ENCODE assay signal across 8 cellular contexts in genomic region chrX:123962006-123962485, GRCh38. TPM values are rescaled to one million over a fixed set of nuclear protein-coding genes. Genes with fewer than 3 reads are reported as not detected.
DNase-seq lines count a peak whose midpoint lies in the region; ATAC-seq and TF ChIP-seq lines count a peak whose summit lies in the region.

No MANE protein-coding gene starts in this region.

- no peaks in the 10 kb centered on the region for H3K9me3 ChIP-seq in mucosa of stomach (ENCODE audit: control insufficient read depth, low read length)

- peaks cover 4% of the 10 kb centered on the region for H3K4me1 ChIP-seq in mucosa of stomach (ENCODE audit: control insufficient read depth, insufficient read depth, low read length)

- peak overlapping the region; percentile 99 for H3K9ac ChIP-seq in mucosa of stomach (ENCODE audit: low read length)

- no peaks in the 10 kb centered on the region for H3K36me3 Mint-ChIP-seq in chondrocyte (ENCODE audit: low read depth)

- peaks cover 24% of the 10 kb centered on the region for H3K4me1 Mint-ChIP-seq in chondrocyte (ENCODE audit: low read depth)

- peaks cover 7% of the 10 kb centered on the region for H3K9me3 Mint-ChIP-seq in chondrocyte (ENCODE audit: low read depth)

- ATAC-seq in HG03460 (IDR thresholded peaks at IDR 0.05; ENCODE audit: unreplicated experiment): no peak

- H3K27me3 Mint-ChIP-seq in chondrocyte (ENCODE audit: low read depth): no peaks in the 10 kb centered on the region

- DNase-seq in NCI-H1694 treated with DMSO at 0.1 percent for 48 hours (lab: John Stamatoyannopoulos, UW) (peak; percentile 53), NCI-H1694 (lab: John Stamatoyannopoulos, UW) (no peak), NCI-H2107 treated with DMSO at 0.1 percent for 48 hours (lab: John Stamatoyannopoulos, UW; ENCODE audit: unreplicated experiment) (peak; percentile 51), chondrocyte (ENCODE audit: low spot score) (no peak), dedifferentiated amniotic fluid mesenchymal stem cell (ENCODE audit: extremely low spot score) (no peak), OCI-M2 (lab: John Stamatoyannopoulos, UW; ENCODE audit: unreplicated experiment) (no peak)

- H3K4me3 Mint-ChIP-seq in chondrocyte (ENCODE audit: unreplicated experiment): peak overlapping the region; percentile 92

- peak overlapping the region; percentile 55 for H3K4me3 ChIP-seq in mucosa of stomach (ENCODE audit: low read length)

- peak overlapping the region; percentile 98 for H3K27ac Mint-ChIP-seq in chondrocyte (ENCODE audit: unreplicated experiment)

- H3K27me3 ChIP-seq in mucosa of stomach (ENCODE audit: control insufficient read depth, insufficient read depth, low read length): no peaks in the 10 kb centered on the region

- no peak for TF ChIP-seq CTCF in chondrocyte (IDR thresholded peaks at IDR 0.05)

- H3K36me3 ChIP-seq in mucosa of stomach (ENCODE audit: control insufficient read depth, insufficient read depth, low read length): no peaks in the 10 kb centered on the region

RNA-seq across cellular contexts. Expression of gene STAG2, which starts 0.5 kb away (rescaled TPM):
- 36.1 to 48.8 TPM (median 39.4 TPM) in 3 replicates for total RNA-seq in chondrocyte

Comparison
In these comparisons a context has a peak if more than half of its experiments do, and no peak if none do; other contexts are left out.
1. DNase-seq: peak in NCI-H1694 treated with DMSO at 0.1 percent for 48 hours (single experiment) and NCI-H2107 treated with DMSO at 0.1 percent for 48 hours (single experiment); none in NCI-H1694 (single experiment), chondrocyte (single experiment), dedifferentiated amniotic fluid mesenchymal stem cell (single experiment) and OCI-M2 (single experiment).